In the genomic region with DNA sequence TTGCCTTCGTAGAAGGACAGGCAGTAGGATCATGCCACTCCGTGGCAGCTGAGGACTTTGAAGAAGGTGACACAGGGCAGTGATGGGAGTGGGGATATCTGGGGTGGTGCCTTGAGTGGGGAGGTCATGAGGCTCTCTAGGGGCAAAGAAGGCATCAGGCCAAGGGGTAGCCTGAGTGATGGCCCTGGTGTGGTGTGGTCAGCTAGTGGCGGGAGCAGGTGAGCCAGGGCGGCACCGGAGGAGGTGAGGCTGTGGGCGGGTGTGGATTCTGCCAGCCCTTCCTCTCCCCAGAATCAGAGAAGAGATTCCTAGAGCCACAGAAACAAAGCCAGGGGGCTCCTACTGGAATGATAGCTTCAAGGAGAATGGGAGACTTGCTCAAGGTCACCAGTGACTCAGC, we compare ENCODE assay signal across 15 cellular contexts. TPM values are rescaled to one million over a fixed set of nuclear protein-coding genes. Genes with fewer than 3 reads are reported as not detected.
DNase-seq lines count a peak whose midpoint lies in the region; ATAC-seq, FAIRE-seq and TF ChIP-seq lines count a peak whose summit lies in the region.
"Had no signal": no experiment of that assay in that cellular context is flagged by ENCODE, and none has a peak within 500 bp of the region (broad histone marks: within the 10 kb centered on the region; RNA-seq: fewer than 3 reads in every experiment).

No MANE protein-coding gene starts in this region.

- no peak overlapping the region for H3K4me3 Mint-ChIP-seq in activated T-helper 1 cell treated with anti-CD3 and anti-CD28 coated beads, Interleukin-12 subunit alpha, Interleukin-12 subunit beta, Interleukin-2, Interleukin-4 antibody, amounts not matched to agents 30 ng/mL and 10 ng/mL and 1 ng/mL, durations not matched to agents 14 hours and 24 hours and 36 hours

- intact Hi-C loops in posterior vena cava (cut with DNase I) = no loop called here
- intact Hi-C loops in activated T-helper 1 cell treated with anti-CD3 and anti-CD28 coated beads, Interleukin-12 subunit alpha, Interleukin-12 subunit beta, Interleukin-2, Interleukin-4 antibody, amounts not matched to agents 30 ng/mL and 10 ng/mL and 1 ng/mL, durations not matched to agents 14 hours and 24 hours and 36 hours (cut with micrococcal nuclease) = no loop called here

- FAIRE-seq in HTR-8/SVneo (lab: Jason Lieb, UNC) = no peak
- FAIRE-seq: A549, GM19239, H54 had no signal

- POLR2A ChIA-PET in HEK293 (lab: Yijun Ruan, JAX) = interaction anchor here (0.8 kb wide), 1 partner anchor 11 kb away, joined by 3 read pairs; no protein-coding TSS in a partner anchor

- H3K4me1 Mint-ChIP-seq in activated T-helper 1 cell treated with anti-CD3 and anti-CD28 coated beads, Interleukin-12 subunit alpha, Interleukin-12 subunit beta, Interleukin-2, Interleukin-4 antibody, amounts not matched to agents 30 ng/mL and 10 ng/mL and 1 ng/mL, durations not matched to agents 14 hours and 24 hours and 36 hours (ENCODE audit: low read depth) = peaks cover 17% of the 10 kb centered on the region

- DNase-seq in RWPE2 (ENCODE audit: low spot score) = no peak
- no peak for DNase-seq in epithelial cell of prostate (ENCODE audit: low read depth, low spot score)
- peak; percentile 23 for DNase-seq in posterior vena cava (ENCODE audit: low spot score)
- DNase-seq in activated T-helper 1 cell treated with anti-CD3 and anti-CD28 coated beads, Interleukin-12 subunit alpha, Interleukin-12 subunit beta, Interleukin-2, Interleukin-4 antibody, amounts not matched to agents 30 ng/mL and 10 ng/mL and 1 ng/mL, durations not matched to agents 14 hours and 24 hours and 36 hours (ENCODE audit: low spot score) = no peak
- DNase-seq in HTR-8/SVneo (ENCODE audit: insufficient read length, low spot score) = no peak
- DNase-seq: DMS53, GF-D8 had no signal

- ATAC-seq in RWPE2 (ENCODE audit: low read depth) = no peak
- no peak for ATAC-seq in GM21576 (IDR thresholded peaks at IDR 0.05; ENCODE audit: unreplicated experiment)
- no peak for ATAC-seq in GM21423 (IDR thresholded peaks at IDR 0.05; ENCODE audit: unreplicated experiment)
- ATAC-seq: A549, HCT116 had no signal

- H3K27me3 Mint-ChIP-seq in activated T-helper 1 cell treated with anti-CD3 and anti-CD28 coated beads, Interleukin-12 subunit alpha, Interleukin-12 subunit beta, Interleukin-2, Interleukin-4 antibody, amounts not matched to agents 30 ng/mL and 10 ng/mL and 1 ng/mL, durations not matched to agents 14 hours and 24 hours and 36 hours (ENCODE audit: insufficient read depth) = peaks cover 10% of the 10 kb centered on the region

- H3K4me1 ChIP-seq in HEK293 (ENCODE audit: control insufficient read depth, insufficient read depth, low read length) = no peaks in the 10 kb centered on the region
- H3K4me1 ChIP-seq in RWPE2 (ENCODE audit: insufficient read depth, poor library complexity, severe bottlenecking) = peaks cover 16% of the 10 kb centered on the region
- H3K4me1 ChIP-seq: A549 had no signal

- no peak overlapping the region for H3K4me3 ChIP-seq in HEK293 (ENCODE audit: low read depth, low read length)
- H3K4me3 ChIP-seq in RWPE2 (ENCODE audit: severe bottlenecking) = no peak overlapping the region
- H3K4me3 ChIP-seq: A549, BLaER1 had no signal

- CTCF ChIA-PET in HEK293 (lab: Yijun Ruan, JAX) = interaction anchor here (0.6 to 1.2 kb wide), 3 partner anchors 19 to 210 kb away, joined by 3 to 4 read pairs (median 3); no protein-coding TSS in a partner anchor

- no peaks in the 10 kb centered on the region for H3K9me3 Mint-ChIP-seq in activated T-helper 1 cell treated with anti-CD3 and anti-CD28 coated beads, Interleukin-12 subunit alpha, Interleukin-12 subunit beta, Interleukin-2, Interleukin-4 antibody, amounts not matched to agents 30 ng/mL and 10 ng/mL and 1 ng/mL, durations not matched to agents 14 hours and 24 hours and 36 hours

- H3K27me3 ChIP-seq in RWPE2 (ENCODE audit: insufficient read depth, poor library complexity, severe bottlenecking) = no peaks in the 10 kb centered on the region
- H3K27me3 ChIP-seq: BLaER1 had no signal

- H3K9me3 ChIP-seq in HEK293 (ENCODE audit: control insufficient read depth, insufficient read depth, low read depth, low read length) = no peaks in the 10 kb centered on the region
- H3K9me3 ChIP-seq in RWPE2 (ENCODE audit: severe bottlenecking) = no peaks in the 10 kb centered on the region
- H3K9me3 ChIP-seq: A549, BLaER1 had no signal

- H3K36me3 Mint-ChIP-seq in activated T-helper 1 cell treated with anti-CD3 and anti-CD28 coated beads, Interleukin-12 subunit alpha, Interleukin-12 subunit beta, Interleukin-2, Interleukin-4 antibody, amounts not matched to agents 30 ng/mL and 10 ng/mL and 1 ng/mL, durations not matched to agents 14 hours and 24 hours and 36 hours (ENCODE audit: low read depth) = no peaks in the 10 kb centered on the region

- H3K36me3 ChIP-seq in HEK293 (ENCODE audit: control insufficient read depth in 2 of 2, insufficient read depth in 1 of 2, low read length in 2 of 2) (no peaks in the 10 kb centered on the region), RWPE2 (ENCODE audit: low read depth) (peaks cover 58% of the 10 kb centered on the region)
- H3K36me3 ChIP-seq: BLaER1 had no signal

- TF ChIP-seq CTCF in HEK293 (tag by site-specific recombination; IDR thresholded peaks at IDR 0.05) (no peak), RWPE2 (IDR thresholded peaks at IDR 0.05; ENCODE audit: poor library complexity, severe bottlenecking) (no peak)

- H3K27ac ChIP-seq in HEK293 (ENCODE audit: extremely low read depth, low read depth, low read length) (no peak overlapping the region), RWPE2 (ENCODE audit: poor library complexity, severe bottlenecking) (peak overlapping the region; percentile 98), epithelial cell of prostate (peak overlapping the region; percentile 99)
- H3K27ac ChIP-seq: A549, BLaER1 had no signal

- no peak overlapping the region for H3K27ac Mint-ChIP-seq in activated T-helper 1 cell treated with anti-CD3 and anti-CD28 coated beads, Interleukin-12 subunit alpha, Interleukin-12 subunit beta, Interleukin-2, Interleukin-4 antibody, amounts not matched to agents 30 ng/mL and 10 ng/mL and 1 ng/mL, durations not matched to agents 14 hours and 24 hours and 36 hours

TF ChIP-seq in HEK293, 187 proteins besides CTCF, POLR2A, EP300 and RAD21:
- TF ChIP-seq ZFHX2 (tag by site-specific recombination; conservative IDR thresholded peaks at IDR 0.05) (peak; percentile 31), ZNF645 (tag by site-specific recombination; IDR thresholded peaks at IDR 0.05) (no peak), ZNF366 (tag by site-specific recombination; conservative IDR thresholded peaks at IDR 0.05) (no peak), ZNF473 (tag by site-specific recombination; IDR thresholded peaks at IDR 0.05) (no peak), ZEB2 (tag by site-specific recombination; IDR thresholded peaks at IDR 0.05) (no peak)

RNA-seq across cellular contexts. Expression of gene WNT7A, which starts 18.4 kb away (rescaled TPM):
- total RNA-seq in posterior vena cava = not detected
- total RNA-seq in activated T-helper 1 cell treated with anti-CD3 and anti-CD28 coated beads, Interleukin-12 subunit alpha, Interleukin-12 subunit beta, Interleukin-2, Interleukin-4 antibody, amounts not matched to agents 30 ng/mL and 10 ng/mL and 1 ng/mL, durations not matched to agents 14 hours and 24 hours and 36 hours = not detected in 2 replicates
